16 cellular contexts compared by ENCODE assay signal in genomic region chr6:146361367-146361924, GRCh38.
DNase-seq lines count a peak whose midpoint lies in the region; ATAC-seq, FAIRE-seq and TF ChIP-seq lines count a peak whose summit lies in the region.
"Had no signal": no experiment of that assay in that cellular context is flagged by ENCODE, and none has a peak within 500 bp of the region (broad histone marks: within the 10 kb centered on the region; RNA-seq: fewer than 3 reads in every experiment).

No MANE protein-coding gene starts in this region.

- H3K79me2 ChIP-seq in ACC112 (ENCODE audit: control insufficient read depth, insufficient read depth, low read length, unreplicated experiment) (no peaks in the 10 kb centered on the region), K562 (ENCODE audit: control insufficient read depth, insufficient read depth, low read length) (no peaks in the 10 kb centered on the region)

- H3K4me1 Mint-ChIP-seq in nephron progenitor cell, result peaks cover 6% of the 10 kb centered on the region

- H3K4me3 ChIP-seq in ACC112 (ENCODE audit: low read depth, low read length), result peak overlapping the region; percentile 16; the same call in 1 of the 2 replicates
- H3K4me3 ChIP-seq in K562, result no peak overlapping the region
- no peak overlapping the region for H3K4me3 ChIP-seq in gastrocnemius medialis

- H2AFZ ChIP-seq in ACC112 (ENCODE audit: low read length, unreplicated experiment), result peak overlapping the region; percentile 71
- no peak overlapping the region for H2AFZ ChIP-seq in K562 (ENCODE audit: low read depth, low read length)

- intact Hi-C loops in K562 (cut with micrococcal nuclease), result no loop called here
- intact Hi-C loops in left ventricle myocardium superior (cut with micrococcal nuclease), result no loop called here
- intact Hi-C loops in gastrocnemius medialis (cut with DNase I; ENCODE audit: low total_unique reads), result no loop called here

- peaks cover 53% of the 10 kb centered on the region for H3K4me1 ChIP-seq in ACC112 (ENCODE audit: control insufficient read depth, insufficient read depth, low read length, unreplicated experiment)
- no peaks in the 10 kb centered on the region for H3K4me1 ChIP-seq in K562 (replicated peaks in 1 of 2; ENCODE audit: control insufficient read depth in 2 of 2, insufficient read depth in 2 of 2, low read length in 2 of 2)
- no peaks in the 10 kb centered on the region for H3K4me1 ChIP-seq in gastrocnemius medialis

- H3K27ac Mint-ChIP-seq in nephron progenitor cell, result no peak overlapping the region

- no peaks in the 10 kb centered on the region for H4K20me1 ChIP-seq in K562 (replicated peaks; ENCODE audit: control insufficient read depth, insufficient read depth, low read length)

- no peaks in the 10 kb centered on the region for H3K9me1 ChIP-seq in K562 (ENCODE audit: control insufficient read depth, insufficient read depth, low read length)

- TF ChIP-seq CTCF in K562 (IDR thresholded peaks at IDR 0.05 in 2 of 3, conservative IDR thresholded peaks at IDR 0.05 in 1 of 3; ENCODE audit: insufficient read depth in 2 of 3, low read depth in 1 of 3, low read length in 3 of 3) (no peak), nephron progenitor cell (IDR thresholded peaks at IDR 0.05) (no peak), gastrocnemius medialis (IDR thresholded peaks at IDR 0.05 in 4 of 5, conservative IDR thresholded peaks at IDR 0.05 in 1 of 5) (no peak)

- no peak overlapping the region for H3K9ac ChIP-seq in K562 (ENCODE audit: insufficient read depth in 1 of 2, low read depth in 2 of 2, low read length in 2 of 2)

- no peak overlapping the region for H3K4me2 ChIP-seq in K562 (ENCODE audit: insufficient read depth, low read length)

- FAIRE-seq in K562 (lab: Jason Lieb, UNC), result no peak
- FAIRE-seq: kidney, urothelium cell line had no signal

- peak; percentile 70 for DNase-seq in LHCN-M2 (ENCODE audit: low read depth)
- peak in 1 of 4 experiments; percentile 24 for DNase-seq in K562 (ENCODE audit: extremely low read depth in 1 of 4, low spot score in 3 of 4)
- peak; percentile 51 for DNase-seq in left ventricle myocardium superior
- no peak for DNase-seq in effector CD8-positive, alpha-beta T cell (lab: John Stamatoyannopoulos, UW)
- no peak for DNase-seq in nephron progenitor cell
- no peak for DNase-seq in gastrocnemius medialis
- no peak for DNase-seq in stimulated activated CD4-positive, alpha-beta T cell treated with anti-CD3 and anti-CD28 coated beads, Interleukin-4, amount 100 ng/mL, for 24 hours
- DNase-seq: activated CD4-positive, alpha-beta T cell treated with anti-CD3 and anti-CD28 coated beads, Interleukin-2, amount 50 U/mL, for 48 hours; AML-193; central memory CD4-positive, alpha-beta T cell; kidney; NCI-H187; stimulated activated CD8-positive, alpha-beta memory T cell treated with anti-CD3 and anti-CD28 coated beads, Interleukin-4, amount 100 ng/mL, for 48 hours had no signal

- H3K27me3 Mint-ChIP-seq in nephron progenitor cell (ENCODE audit: low read depth, poor library complexity), result no peaks in the 10 kb centered on the region

- no peaks in the 10 kb centered on the region for H3K36me3 Mint-ChIP-seq in nephron progenitor cell (ENCODE audit: low read depth)

- no peaks in the 10 kb centered on the region for H3K9me3 ChIP-seq in K562 (replicated peaks; ENCODE audit: control insufficient read depth, insufficient read depth, low read depth, low read length)
- H3K9me3 ChIP-seq in gastrocnemius medialis, result no peaks in the 10 kb centered on the region

- BruUV-seq in K562 (replicated peaks; lab: Mats Ljungman, UMichigan), result no TSS peak

- CTCF ChIA-PET in K562 (lab: Yijun Ruan, JAX; ENCODE audit: low intra/inter-chr PET ratio), result no interaction called here

- H3K27me3 ChIP-seq in ACC112 (ENCODE audit: insufficient read depth, low read length) (no peaks in the 10 kb centered on the region), K562 (ENCODE audit: control insufficient read depth in 2 of 2, insufficient read depth in 2 of 2, low read length in 2 of 2) (no peaks in the 10 kb centered on the region), gastrocnemius medialis (no peaks in the 10 kb centered on the region)

- TF ChIP-seq EP300 in K562 (IDR thresholded peaks at IDR 0.05; ENCODE audit: low read length), result no peak

- H3K36me3 ChIP-seq in ACC112 (ENCODE audit: insufficient read depth, low read length), result no peaks in the 10 kb centered on the region
- H3K36me3 ChIP-seq in K562 (ENCODE audit: control insufficient read depth, insufficient read depth, low read length), result no peaks in the 10 kb centered on the region
- no peaks in the 10 kb centered on the region for H3K36me3 ChIP-seq in gastrocnemius medialis

- POLR2A ChIA-PET in K562 (lab: Yijun Ruan, JAX), result no interaction called here

- WGBS in K562 (ENCODE audit: insufficient coverage, low coverage, missing lambda C conversion rate), result 0% methylated on average over 2 of the region's 2 CpGs

- in situ Hi-C loops in K562 (cut with MboI) (no loop called here), gastrocnemius medialis (cut with MboI; ENCODE audit: low sequenced_read_pairs in 4 of 4) (no loop called here)

- TF ChIP-seq RAD21 in K562 (CRISPR knock-in tag; conservative IDR thresholded peaks at IDR 0.05 in 1 of 2, IDR thresholded peaks at IDR 0.05 in 1 of 2), result no peak

- peak overlapping the region; percentile 29 for H3K27ac ChIP-seq in ACC112 (ENCODE audit: low read depth, low read length)
- no peak overlapping the region for H3K27ac ChIP-seq in K562 (ENCODE audit: extremely low read depth, low read depth, low read length)
- no peak overlapping the region for H3K27ac ChIP-seq in gastrocnemius medialis

- no peak overlapping the region for H3K4me3 Mint-ChIP-seq in nephron progenitor cell

- TF ChIP-seq POLR2A in K562 (conservative IDR thresholded peaks at IDR 0.05) (no peak), gastrocnemius medialis (IDR thresholded peaks at IDR 0.05) (no peak)

- ATAC-seq in K562 (peak; percentile 54; the same call in 2 of the 3 replicates), left ventricle myocardium superior (peak; percentile 72), gastrocnemius medialis (no peak)
- ATAC-seq: HCT116 had no signal

- no peaks in the 10 kb centered on the region for H3K9me3 Mint-ChIP-seq in nephron progenitor cell

TF ChIP-seq in K562, 482 proteins besides CTCF, POLR2A, EP300 and RAD21:
- TF ChIP-seq FOSL1 (tag; conservative IDR thresholded peaks at IDR 0.05), result 0 out of 2 replicates have a peak, but pooled peaks have one; percentile 29
- 0 out of 2 replicates have a peak, but pooled peaks have one; percentile 22 for TF ChIP-seq TAL1 (IDR thresholded peaks at IDR 0.05)
- TF ChIP-seq NFIC (IDR thresholded peaks at IDR 0.05), result 0 out of 2 replicates have a peak, but pooled peaks have one; percentile 37
- no peak for TF ChIP-seq ZNF695 (CRISPR knock-in tag; IDR thresholded peaks at IDR 0.05)
- peak; percentile 23 for TF ChIP-seq MEIS2 (IDR thresholded peaks at IDR 0.05; ENCODE audit: partially characterized antibody)
- peak; percentile 42; the same call in 1 of the 2 replicates for TF ChIP-seq ARID1B (IDR thresholded peaks at IDR 0.05)
- TF ChIP-seq PBX2 (CRISPR knock-in tag; IDR thresholded peaks at IDR 0.05; ENCODE audit: low read depth), result no peak
- peak; percentile 48 for TF ChIP-seq PBX2 (tag; conservative IDR thresholded peaks at IDR 0.05; ENCODE audit: low read depth)
- TF ChIP-seq TBL1XR1 (IDR thresholded peaks at IDR 0.05; ENCODE audit: low read length in 2 of 2), result no peak
- peak; percentile 38; the same call in 1 of the 2 replicates for TF ChIP-seq ELF2 (CRISPR knock-in tag; IDR thresholded peaks at IDR 0.05)
TF ChIP-seq in K562: peak in this region for 7.

Comparison
In these comparisons a context has a peak if more than half of its experiments do, and no peak if none do; other contexts are left out.
1. DNase-seq: peak in LHCN-M2 (single experiment) and left ventricle myocardium superior (single experiment); none in effector CD8-positive, alpha-beta T cell (single experiment), nephron progenitor cell (single experiment), gastrocnemius medialis (0 of 2) and stimulated activated CD4-positive, alpha-beta T cell treated with anti-CD3 and anti-CD28 coated beads, Interleukin-4, amount 100 ng/mL, for 24 hours (single experiment).
2. ATAC-seq: peak in K562 (single experiment) and left ventricle myocardium superior (single experiment); none in gastrocnemius medialis (0 of 2).